In genomic region chr2:116842164-116842563, GRCh38 we compare ENCODE assay signal across 27 cellular contexts.
"Had no signal": no experiment of that assay in that cellular context is flagged by ENCODE, and none has a peak within 500 bp of the region (broad histone marks: within the 10 kb centered on the region; RNA-seq: fewer than 3 reads in every experiment).

No MANE protein-coding gene starts in this region.

- H3K27ac ChIP-seq: colonic mucosa, coronary artery, dorsolateral prefrontal cortex, epithelial cell of prostate, esophagus muscularis mucosa, esophagus squamous epithelium, foreskin keratinocyte, gastrocnemius medialis, gastroesophageal sphincter, heart left ventricle, heart right ventricle had no signal

- H3K4me1 ChIP-seq: colonic mucosa, esophagus muscularis mucosa, esophagus squamous epithelium, foreskin keratinocyte, gastrocnemius medialis, gastroesophageal sphincter, heart left ventricle, heart right ventricle had no signal

- FAIRE-seq: colon, endometrium, endothelial cell of umbilical vein, frontal cortex had no signal

- H3K27me3 ChIP-seq: colonic mucosa, dorsolateral prefrontal cortex, esophagus muscularis mucosa, esophagus squamous epithelium, foreskin keratinocyte, gastrocnemius medialis, gastroesophageal sphincter, heart left ventricle, heart right ventricle had no signal

- H3K9me3 ChIP-seq: colonic mucosa, esophagus muscularis mucosa, gastroesophageal sphincter had no signal

- ATAC-seq: effector memory CD8-positive, alpha-beta T cell; foreskin keratinocyte; gastrocnemius medialis; gastroesophageal sphincter; heart left ventricle; heart right ventricle had no signal

- H3K36me3 ChIP-seq: colonic mucosa, esophagus muscularis mucosa, esophagus squamous epithelium, gastrocnemius medialis, gastroesophageal sphincter, heart left ventricle, heart right ventricle had no signal

- H3K4me3 ChIP-seq: colonic mucosa, coronary artery, dorsolateral prefrontal cortex, esophagus muscularis mucosa, esophagus squamous epithelium, gastrocnemius medialis, gastroesophageal sphincter, heart left ventricle, heart right ventricle had no signal

- DNase-seq: colonic mucosa; cortex of kidney; dermis blood vessel endothelial cell; dorsolateral prefrontal cortex; effector CD4-positive, alpha-beta T cell; effector CD8-positive, alpha-beta T cell; effector memory CD4-positive, alpha-beta T cell; effector memory CD8-positive, alpha-beta T cell; endodermal cell; erythroblast; esophagus squamous epithelium; foreskin fibroblast; foreskin keratinocyte; foreskin melanocyte; gastrocnemius medialis; glutamatergic neuron; head of caudate nucleus; heart left ventricle; heart right ventricle had no signal
